ENCODE assay signal across 1 cellular context in genomic region chr14:104460920-104461651, GRCh38.
TF ChIP-seq lines count a peak whose summit lies in the region.

No MANE protein-coding gene starts in this region.

TF ChIP-seq in IMR-90, 13 proteins besides CTCF, POLR2A, EP300 and RAD21 (continued from another document):
- TF ChIP-seq ELK1 (IDR thresholded peaks at IDR 0.05; ENCODE audit: borderline replicate concordance, low read depth, low read length): no peak
- no peak for TF ChIP-seq USF2 (IDR thresholded peaks at IDR 0.05; ENCODE audit: low read depth, low read length)
- no peak for TF ChIP-seq MXI1 (IDR thresholded peaks at IDR 0.05; ENCODE audit: borderline replicate concordance, low read depth, low read length)
- TF ChIP-seq SMC3 (IDR thresholded peaks at IDR 0.05; ENCODE audit: low read depth, low read length): no peak
- no peak for TF ChIP-seq BHLHE40 (IDR thresholded peaks at IDR 0.05; ENCODE audit: low read depth, low read length)
- no peak for TF ChIP-seq CHD1 (IDR thresholded peaks at IDR 0.05; ENCODE audit: low read depth, low read length)
- no peak for TF ChIP-seq CEBPB (IDR thresholded peaks at IDR 0.05; ENCODE audit: low read depth, low read length)
- TF ChIP-seq RFX5 (IDR thresholded peaks at IDR 0.05; ENCODE audit: low read depth, low read length): no peak
- TF ChIP-seq FOS (IDR thresholded peaks at IDR 0.05; ENCODE audit: low read depth, low read length): no peak
